In the genomic region with DNA sequence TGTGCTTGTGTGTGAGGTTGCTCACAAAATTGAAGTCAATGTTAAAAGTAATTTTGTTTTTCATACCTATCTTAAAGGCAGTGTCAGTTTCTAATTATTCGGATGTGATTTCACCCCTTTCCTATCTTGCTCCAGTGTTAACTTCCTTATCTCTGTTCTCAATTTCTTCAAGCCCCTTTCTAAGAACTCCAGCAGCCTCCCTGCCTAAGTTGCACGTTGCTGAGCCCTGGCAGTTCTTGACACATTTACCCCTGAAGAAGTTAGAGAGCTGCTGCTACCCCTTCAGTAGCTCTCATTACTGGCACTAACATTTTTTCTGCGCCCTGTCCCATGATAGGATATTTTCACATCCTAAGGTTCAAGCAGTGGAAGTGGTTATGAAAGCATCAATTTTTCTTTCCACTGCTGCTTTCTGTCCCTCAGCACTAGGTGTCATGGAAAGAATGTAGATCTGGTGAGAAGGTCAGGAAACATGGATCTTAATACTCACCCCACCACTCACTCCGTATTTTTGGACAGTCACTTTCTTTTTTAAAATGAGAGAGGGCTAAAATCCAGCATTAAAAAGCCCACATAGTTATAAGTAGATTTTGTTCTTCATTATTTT, we compare ENCODE assay signal across 1 cellular context.
TF ChIP-seq lines count a peak whose summit lies in the region.

No MANE protein-coding gene starts in this region.

TF ChIP-seq in IMR-90, 13 proteins besides CTCF, POLR2A, EP300 and RAD21:
- TF ChIP-seq FOS (IDR thresholded peaks at IDR 0.05; ENCODE audit: low read depth, low read length) (no peak), NFE2L2 (IDR thresholded peaks at IDR 0.05; ENCODE audit: low read depth, low read length) (no peak), RFX5 (IDR thresholded peaks at IDR 0.05; ENCODE audit: low read depth, low read length) (no peak), CEBPB (IDR thresholded peaks at IDR 0.05; ENCODE audit: low read depth, low read length) (no peak), RCOR1 (IDR thresholded peaks at IDR 0.05; ENCODE audit: insufficient replicate concordance, low read length) (no peak), MAFK (IDR thresholded peaks at IDR 0.05; ENCODE audit: low read depth, low read length) (no peak), CHD1 (IDR thresholded peaks at IDR 0.05; ENCODE audit: low read depth, low read length) (no peak), MAZ (IDR thresholded peaks at IDR 0.05; ENCODE audit: borderline replicate concordance, low read depth, low read length) (no peak), MXI1 (IDR thresholded peaks at IDR 0.05; ENCODE audit: borderline replicate concordance, low read depth, low read length) (no peak), SMC3 (IDR thresholded peaks at IDR 0.05; ENCODE audit: low read depth, low read length) (no peak), BHLHE40 (IDR thresholded peaks at IDR 0.05; ENCODE audit: low read depth, low read length) (no peak)
- TF ChIP-seq, protein P1, sequence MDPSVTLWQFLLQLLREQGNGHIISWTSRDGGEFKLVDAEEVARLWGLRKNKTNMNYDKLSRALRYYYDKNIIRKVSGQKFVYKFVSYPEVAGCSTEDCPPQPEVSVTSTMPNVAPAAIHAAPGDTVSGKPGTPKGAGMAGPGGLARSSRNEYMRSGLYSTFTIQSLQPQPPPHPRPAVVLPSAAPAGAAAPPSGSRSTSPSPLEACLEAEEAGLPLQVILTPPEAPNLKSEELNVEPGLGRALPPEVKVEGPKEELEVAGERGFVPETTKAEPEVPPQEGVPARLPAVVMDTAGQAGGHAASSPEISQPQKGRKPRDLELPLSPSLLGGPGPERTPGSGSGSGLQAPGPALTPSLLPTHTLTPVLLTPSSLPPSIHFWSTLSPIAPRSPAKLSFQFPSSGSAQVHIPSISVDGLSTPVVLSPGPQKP (IDR thresholded peaks at IDR 0.05; ENCODE audit: borderline replicate concordance, low read depth, low read length), result no peak
- TF ChIP-seq, protein P2, sequence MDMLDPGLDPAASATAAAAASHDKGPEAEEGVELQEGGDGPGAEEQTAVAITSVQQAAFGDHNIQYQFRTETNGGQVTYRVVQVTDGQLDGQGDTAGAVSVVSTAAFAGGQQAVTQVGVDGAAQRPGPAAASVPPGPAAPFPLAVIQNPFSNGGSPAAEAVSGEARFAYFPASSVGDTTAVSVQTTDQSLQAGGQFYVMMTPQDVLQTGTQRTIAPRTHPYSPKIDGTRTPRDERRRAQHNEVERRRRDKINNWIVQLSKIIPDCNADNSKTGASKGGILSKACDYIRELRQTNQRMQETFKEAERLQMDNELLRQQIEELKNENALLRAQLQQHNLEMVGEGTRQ (IDR thresholded peaks at IDR 0.05; ENCODE audit: low read depth, low read length), result no peak
TF ChIP-seq in IMR-90: peak in this region for 0.
